Comparison of ENCODE assay signal across 2 cellular contexts in the genomic region with DNA sequence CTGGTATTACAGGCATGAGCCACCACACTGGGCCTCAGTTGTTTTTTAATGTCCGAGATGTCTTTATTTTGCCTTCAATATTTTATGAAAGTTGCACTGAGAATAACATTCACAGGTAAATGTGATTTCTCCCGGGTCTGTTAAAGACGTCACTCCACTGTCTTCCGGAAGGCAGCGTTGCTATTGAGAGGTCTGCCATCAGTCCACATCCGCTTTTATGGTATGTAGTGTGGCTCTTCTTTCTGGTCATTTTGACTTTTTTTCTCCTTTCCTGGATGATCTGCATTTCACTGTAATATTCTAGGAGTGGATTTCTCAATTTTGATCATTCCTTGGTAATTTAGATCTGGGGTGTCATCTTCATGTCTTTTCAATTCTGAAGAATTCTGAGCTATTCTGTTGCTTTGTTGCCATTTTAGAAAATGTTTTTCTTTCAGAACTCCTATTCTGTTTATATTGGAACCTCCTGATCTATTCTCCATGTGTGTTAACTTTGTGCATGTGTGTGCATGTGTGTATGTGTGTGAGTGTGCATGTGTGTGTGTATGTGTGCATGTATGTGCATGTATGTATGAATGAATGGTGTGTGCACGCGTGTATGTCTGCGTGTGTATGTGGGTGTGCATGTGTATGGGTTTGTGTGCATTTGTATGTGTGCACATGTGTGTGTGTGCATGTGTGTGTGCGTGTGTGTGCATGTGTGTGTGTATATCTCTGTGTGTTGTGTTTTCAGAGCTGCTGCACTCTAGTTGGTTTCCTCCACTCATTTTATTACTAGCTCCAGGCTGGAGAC.
A peak's percentile ranks its signal among the peaks of the same experiment; 100 is the strongest.
TF ChIP-seq lines count a peak whose summit lies in the region.

No MANE protein-coding gene starts in this region.

TF ChIP-seq in HEK293, 187 proteins besides CTCF, POLR2A, EP300 and RAD21:
- TF ChIP-seq, protein P1, sequence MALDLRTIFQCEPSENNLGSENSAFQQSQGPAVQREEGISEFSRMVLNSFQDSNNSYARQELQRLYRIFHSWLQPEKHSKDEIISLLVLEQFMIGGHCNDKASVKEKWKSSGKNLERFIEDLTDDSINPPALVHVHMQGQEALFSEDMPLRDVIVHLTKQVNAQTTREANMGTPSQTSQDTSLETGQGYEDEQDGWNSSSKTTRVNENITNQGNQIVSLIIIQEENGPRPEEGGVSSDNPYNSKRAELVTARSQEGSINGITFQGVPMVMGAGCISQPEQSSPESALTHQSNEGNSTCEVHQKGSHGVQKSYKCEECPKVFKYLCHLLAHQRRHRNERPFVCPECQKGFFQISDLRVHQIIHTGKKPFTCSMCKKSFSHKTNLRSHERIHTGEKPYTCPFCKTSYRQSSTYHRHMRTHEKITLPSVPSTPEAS (tag by site-specific recombination; IDR thresholded peaks at IDR 0.05): peak; percentile 97
- no peak for TF ChIP-seq ZNF274 (IDR thresholded peaks at IDR 0.05; ENCODE audit: low read length)
- TF ChIP-seq ZNF274 (tag by site-specific recombination; IDR thresholded peaks at IDR 0.05; ENCODE audit: borderline replicate concordance): no peak
- TF ChIP-seq, protein P2, sequence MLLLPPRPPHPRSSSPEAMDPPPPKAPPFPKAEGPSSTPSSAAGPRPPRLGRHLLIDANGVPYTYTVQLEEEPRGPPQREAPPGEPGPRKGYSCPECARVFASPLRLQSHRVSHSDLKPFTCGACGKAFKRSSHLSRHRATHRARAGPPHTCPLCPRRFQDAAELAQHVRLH (tag by site-specific recombination; IDR thresholded peaks at IDR 0.05): no peak

TF ChIP-seq in H1, 55 proteins besides CTCF, POLR2A, EP300 and RAD21:
- TF ChIP-seq, protein P3, sequence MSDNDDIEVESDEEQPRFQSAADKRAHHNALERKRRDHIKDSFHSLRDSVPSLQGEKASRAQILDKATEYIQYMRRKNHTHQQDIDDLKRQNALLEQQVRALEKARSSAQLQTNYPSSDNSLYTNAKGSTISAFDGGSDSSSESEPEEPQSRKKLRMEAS (IDR thresholded peaks at IDR 0.05): no peak
- no peak for TF ChIP-seq YY1 (IDR thresholded peaks at IDR 0.05; ENCODE audit: low read depth, low read length)
- no peak for TF ChIP-seq BACH1 (IDR thresholded peaks at IDR 0.05; ENCODE audit: low read length)
- TF ChIP-seq, protein P4, sequence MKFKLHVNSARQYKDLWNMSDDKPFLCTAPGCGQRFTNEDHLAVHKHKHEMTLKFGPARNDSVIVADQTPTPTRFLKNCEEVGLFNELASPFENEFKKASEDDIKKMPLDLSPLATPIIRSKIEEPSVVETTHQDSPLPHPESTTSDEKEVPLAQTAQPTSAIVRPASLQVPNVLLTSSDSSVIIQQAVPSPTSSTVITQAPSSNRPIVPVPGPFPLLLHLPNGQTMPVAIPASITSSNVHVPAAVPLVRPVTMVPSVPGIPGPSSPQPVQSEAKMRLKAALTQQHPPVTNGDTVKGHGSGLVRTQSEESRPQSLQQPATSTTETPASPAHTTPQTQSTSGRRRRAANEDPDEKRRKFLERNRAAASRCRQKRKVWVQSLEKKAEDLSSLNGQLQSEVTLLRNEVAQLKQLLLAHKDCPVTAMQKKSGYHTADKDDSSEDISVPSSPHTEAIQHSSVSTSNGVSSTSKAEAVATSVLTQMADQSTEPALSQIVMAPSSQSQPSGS (IDR thresholded peaks at IDR 0.05; ENCODE audit: low read length): no peak
- no peak for TF ChIP-seq SIX5 (IDR thresholded peaks at IDR 0.05; ENCODE audit: low read depth, low read length)
- no peak for TF ChIP-seq CBX8 (IDR thresholded peaks at IDR 0.05; ENCODE audit: borderline replicate concordance, low read depth, low read length)
- TF ChIP-seq NANOG (IDR thresholded peaks at IDR 0.05; ENCODE audit: insufficient read depth, low read depth, low read length, poor library complexity, severe bottlenecking): no peak
- no peak for TF ChIP-seq TEAD4 (IDR thresholded peaks at IDR 0.05; ENCODE audit: low read depth, low read length)
- TF ChIP-seq SP4 (IDR thresholded peaks at IDR 0.05; ENCODE audit: low read length): no peak
- TF ChIP-seq RBBP5 (IDR thresholded peaks at IDR 0.05; ENCODE audit: borderline replicate concordance, low read depth, low read length): no peak
TF ChIP-seq in H1: peak in this region for 0.
